In genomic region chr3:170852307-170852706, GRCh38 we compare ENCODE assay signal across 18 cellular contexts. TPM values are rescaled to one million over a fixed set of nuclear protein-coding genes. Genes with fewer than 3 reads are reported as not detected.
DNase-seq lines count a peak whose midpoint lies in the region; ATAC-seq, FAIRE-seq and TF ChIP-seq lines count a peak whose summit lies in the region.
"Had no signal": no experiment of that assay in that cellular context is flagged by ENCODE, and none has a peak within 500 bp of the region (broad histone marks: within the 10 kb centered on the region; RNA-seq: fewer than 3 reads in every experiment).

No MANE protein-coding gene starts in this region.

- CTCF ChIA-PET in HepG2 (lab: Yijun Ruan, JAX; ENCODE audit: low intra/inter-chr PET ratio, low total read pairs) = no interaction called here
- CTCF ChIA-PET in K562 (lab: Yijun Ruan, JAX; ENCODE audit: low intra/inter-chr PET ratio) = no interaction called here

- no peak overlapping the region for H3K9ac ChIP-seq in HepG2 (ENCODE audit: insufficient read depth, low read depth, low read length)
- no peak overlapping the region for H3K9ac ChIP-seq in K562 (ENCODE audit: insufficient read depth in 1 of 2, low read depth in 2 of 2, low read length in 2 of 2)
- H3K9ac ChIP-seq: BLaER1 had no signal

- H3K36me3 ChIP-seq in HepG2 (replicated peaks in 1 of 2; ENCODE audit: control insufficient read depth in 1 of 2, insufficient read depth in 2 of 2, low read length in 2 of 2) = no peaks in the 10 kb centered on the region
- no peaks in the 10 kb centered on the region for H3K36me3 ChIP-seq in right lobe of liver
- H3K36me3 ChIP-seq in K562 (ENCODE audit: control insufficient read depth, insufficient read depth, low read length) = no peaks in the 10 kb centered on the region
- H3K36me3 ChIP-seq: BLaER1 had no signal

- H3K4me1 ChIP-seq in HepG2 (ENCODE audit: insufficient read depth, low read length) (peaks cover 6% of the 10 kb centered on the region; the same call in 1 of the 2 replicates), right lobe of liver (peaks cover 0 to 6% (median 0%) of the 10 kb centered on the region in 4 donors), K562 (replicated peaks in 1 of 2; ENCODE audit: control insufficient read depth in 2 of 2, insufficient read depth in 2 of 2, low read length in 2 of 2) (no peaks in the 10 kb centered on the region)
- H3K4me1 ChIP-seq: BLaER1 had no signal

- H2AFZ ChIP-seq in HepG2 (ENCODE audit: low read length) (no peak overlapping the region), K562 (ENCODE audit: low read depth, low read length) (no peak overlapping the region)
- H2AFZ ChIP-seq: GM23338 had no signal

- no peak overlapping the region for H3K4me3 ChIP-seq in HepG2 (replicated peaks in 1 of 3; ENCODE audit: insufficient read depth in 1 of 3, low read depth in 2 of 3, low read length in 3 of 3)
- H3K4me3 ChIP-seq in right lobe of liver = no peak overlapping the region
- H3K4me3 ChIP-seq in K562 = no peak overlapping the region
- H3K4me3 ChIP-seq: BLaER1, GM23338 had no signal

- H3K9me1 ChIP-seq in K562 (ENCODE audit: control insufficient read depth, insufficient read depth, low read length) = no peaks in the 10 kb centered on the region

- H3K9me3 ChIP-seq in HepG2 (ENCODE audit: low read length) (no peaks in the 10 kb centered on the region), right lobe of liver (no peaks in the 10 kb centered on the region), K562 (replicated peaks; ENCODE audit: control insufficient read depth, insufficient read depth, low read depth, low read length) (no peaks in the 10 kb centered on the region)
- H3K9me3 ChIP-seq: BLaER1 had no signal

- TF ChIP-seq CTCF in HepG2 (CRISPR knock-in tag; IDR thresholded peaks at IDR 0.05) (no peak), right lobe of liver (IDR thresholded peaks at IDR 0.05) (no peak), K562 (IDR thresholded peaks at IDR 0.05 in 2 of 3, conservative IDR thresholded peaks at IDR 0.05 in 1 of 3; ENCODE audit: insufficient read depth in 2 of 3, low read depth in 1 of 3, low read length in 3 of 3) (no peak)

- BruUV-seq in HepG2 (replicated peaks; lab: Mats Ljungman, UMichigan) = no TSS peak
- no TSS peak for BruUV-seq in K562 (replicated peaks; lab: Mats Ljungman, UMichigan)

- FAIRE-seq in HepG2 (lab: Jason Lieb, UNC) (no peak), K562 (lab: Jason Lieb, UNC) (no peak)
- FAIRE-seq: HTR-8/SVneo had no signal

- TF ChIP-seq RAD21 in HepG2 (CRISPR knock-in tag; IDR thresholded peaks at IDR 0.05) (no peak), K562 (CRISPR knock-in tag; conservative IDR thresholded peaks at IDR 0.05 in 1 of 2, IDR thresholded peaks at IDR 0.05 in 1 of 2) (no peak)

- intact Hi-C loops in HepG2 (cut with micrococcal nuclease; ENCODE audit: unreplicated experiment) (no loop called here), right lobe of liver (cut with DNase I) (no loop called here), K562 (cut with micrococcal nuclease) (no loop called here)

- H3K4me2 ChIP-seq in HepG2 (ENCODE audit: low read depth, low read length) (no peak overlapping the region), K562 (ENCODE audit: insufficient read depth, low read length) (no peak overlapping the region)
- H3K4me2 ChIP-seq: BLaER1, GM23338 had no signal

- no peak for DNase-seq in HepG2 (ENCODE audit: low spot score)
- DNase-seq in right lobe of liver = no peak
- DNase-seq in K562 (ENCODE audit: extremely low read depth in 1 of 4, low spot score in 3 of 4) = no peak
- peak; percentile 62 for DNase-seq in left kidney (ENCODE audit: low read depth, low spot score)
- no peak for DNase-seq in stimulated activated CD4-positive, alpha-beta T cell treated with anti-CD3 and anti-CD28 coated beads, Interleukin-4, amount 100 ng/mL, for 24 hours
- no peak for DNase-seq in NOMO-1 treated with DMSO at 0.1 percent for 48 hours (lab: John Stamatoyannopoulos, UW; ENCODE audit: unreplicated experiment)
- no peak for DNase-seq in stimulated activated CD4-positive, alpha-beta T cell treated with anti-CD3 and anti-CD28 coated beads, Interleukin-1b, Interleukin-23, amount 100 ng/mL, for 48 hours
- DNase-seq: 8988T; CD4-positive, alpha-beta memory T cell; DMS153; DMS79; GF-D8; HCEC 1CT; HFFc6 had no signal

- POLR2A ChIA-PET in HepG2 (lab: Yijun Ruan, JAX) = interaction anchor here (1.0 kb wide), 1 partner anchor 17 kb away, joined by 5 read pairs; the partner anchor contains the start of gene RPL22L1
- POLR2A ChIA-PET in K562 (lab: Yijun Ruan, JAX) = interaction anchor here (1.4 to 7.0 kb wide), 3 partner anchors 10 to 17 kb away, joined by 4 to 43 read pairs (median 22); partner anchors contain the start of gene RPL22L1

- no peak for TF ChIP-seq EP300 in HepG2 (IDR thresholded peaks at IDR 0.05; ENCODE audit: low read depth in 2 of 2, low read length in 2 of 2)
- no peak for TF ChIP-seq EP300 in HepG2 (CRISPR knock-in tag; IDR thresholded peaks at IDR 0.05; ENCODE audit: borderline replicate concordance)
- TF ChIP-seq EP300 in K562 (IDR thresholded peaks at IDR 0.05; ENCODE audit: low read length) = no peak

- in situ Hi-C loops in HepG2 (cut with HindIII; ENCODE audit: extremely low pct_ligation_motif_present, low pct_unique_long_range_greater_than_20kb) = no loop called here
- in situ Hi-C loops in K562 (cut with MboI) = loop anchor here (5.0 kb wide), 1 partner anchor 40 kb away; no protein-coding TSS in a partner anchor

- 11% methylated on average over 4 of the region's 4 CpGs for WGBS in HepG2 (ENCODE audit: low lambda C conversion rate)
- 68% methylated on average over 3 of the region's 4 CpGs for WGBS in right lobe of liver (ENCODE audit: insufficient coverage, low coverage, low lambda C conversion rate, missing lambda C conversion rate)
- 30% methylated on average over 3 of the region's 4 CpGs for WGBS in K562 (ENCODE audit: insufficient coverage, low coverage, missing lambda C conversion rate)

- H3K27ac ChIP-seq in HepG2 (ENCODE audit: extremely low read length, insufficient read depth, low read length) (no peak overlapping the region), right lobe of liver (no peak overlapping the region), K562 (ENCODE audit: extremely low read depth, low read depth, low read length) (no peak overlapping the region)
- H3K27ac ChIP-seq: BLaER1 had no signal

- H3K27me3 ChIP-seq in HepG2 (ENCODE audit: control insufficient read depth in 1 of 2, insufficient read depth in 2 of 2, low read length in 2 of 2) = 0 out of 5 replicates have a peak, but pooled peaks cover 0 to 5% of the 10 kb centered on the region in 2 experiments
- H3K27me3 ChIP-seq in right lobe of liver = no peaks in the 10 kb centered on the region
- H3K27me3 ChIP-seq in K562 (ENCODE audit: control insufficient read depth in 2 of 2, insufficient read depth in 2 of 2, low read length in 2 of 2) = no peaks in the 10 kb centered on the region
- H3K27me3 ChIP-seq: BLaER1 had no signal

- ATAC-seq in HepG2 (no peak), right lobe of liver (no peak), K562 (no peak), HG03025 (IDR thresholded peaks at IDR 0.05; ENCODE audit: low FRiP score, unreplicated experiment) (no peak)
- ATAC-seq: GM23338 had no signal

- no peak for TF ChIP-seq POLR2A in HepG2 (IDR thresholded peaks at IDR 0.05; ENCODE audit: insufficient read depth in 1 of 2, low read depth in 2 of 2, low read length in 2 of 2)
- TF ChIP-seq POLR2A in right lobe of liver (IDR thresholded peaks at IDR 0.05) = no peak
- TF ChIP-seq POLR2A in K562 (conservative IDR thresholded peaks at IDR 0.05) = no peak

- H3K79me2 ChIP-seq in HepG2 (ENCODE audit: insufficient read depth, low read length) (no peaks in the 10 kb centered on the region), K562 (ENCODE audit: control insufficient read depth, insufficient read depth, low read length) (no peaks in the 10 kb centered on the region)

- H4K20me1 ChIP-seq in HepG2 (ENCODE audit: insufficient read depth, low read length) (no peaks in the 10 kb centered on the region), K562 (replicated peaks; ENCODE audit: control insufficient read depth, insufficient read depth, low read length) (no peaks in the 10 kb centered on the region)
- H4K20me1 ChIP-seq: BLaER1 had no signal

RNA-seq across cellular contexts. Expression of gene RPL22L1, which starts 17.7 kb away (rescaled TPM):
- total RNA-seq in HepG2 (2016; rRNA removed; fragmentation: Illumina TruSeq; extraction: Trizol) (150 and 152 TPM in 2 replicates), right lobe of liver (100 to 1,000 TPM in 2 of 6 experiments, 10 to 100 TPM in 3, 1 to 10 TPM in 1; 9.5 to 126 (median 31.1) TPM), K562 (2014; rRNA removed) (31.6 and 67.6 TPM in 2 replicates), K562 (2014; rRNA removed; fragmentation: Illumina TruSeq; extraction: Trizol) (139 and 156 TPM in 2 replicates), K562 (2015; rRNA removed; fragmentation: Illumina TruSeq; extraction: Trizol) (120 and 137 TPM in 2 replicates), K562 (2021) (53.9 and 64.7 TPM in 2 replicates)
- 116 and 134 TPM in 2 replicates for total RNA-seq in HepG2 (2016; cell fraction: cytosol; rRNA removed; fragmentation: Illumina TruSeq; extraction: Trizol; ENCODE audit: low read depth)
- 151 and 154 TPM in 2 replicates for total RNA-seq in HepG2 (2016; cell fraction: insoluble cytoplasmic fraction; rRNA removed; fragmentation: Illumina TruSeq; extraction: Trizol)
- 153 and 155 TPM in 2 replicates for total RNA-seq in HepG2 (2016; cell fraction: membrane; rRNA removed; fragmentation: Illumina TruSeq; extraction: Trizol)
- total RNA-seq in HepG2 (2016; cell fraction: nucleus; rRNA removed; fragmentation: Illumina TruSeq; extraction: Trizol) = 82.3 and 106 TPM in 2 replicates
- polyA plus RNA-seq in HepG2 (2011; rRNA removed) (42.7 and 44.1 TPM in 2 replicates), K562 (2011; rRNA removed) (64.5 and 98.3 TPM in 2 replicates), K562 (2014; fragmentation: Illumina TruSeq; extraction: Trizol) (84.4 and 99.0 TPM in 2 replicates), K562 (2014; fragmentation: Nextera tagmentation; extraction: Ambion mirVana) (100 to 1,000 TPM; 108 to 111 TPM), K562 (2014; rRNA removed) (141 and 198 TPM in 2 replicates)
- polyA plus RNA-seq in HepG2 (2011; cell fraction: cytosol; rRNA removed) = 23.0 and 50.4 TPM in 2 replicates
- 10.1 and 18.0 TPM in 2 replicates for polyA plus RNA-seq in HepG2 (2011; cell fraction: nucleus; rRNA removed)
- 109 and 125 TPM in 2 replicates for polyA plus RNA-seq in HepG2 (2012)
- 110 and 115 TPM in 2 replicates for polyA plus RNA-seq in HepG2 (2016; cell fraction: cytosol; fragmentation: Illumina TruSeq; extraction: Trizol; ENCODE audit: low read depth)
- 101 and 141 TPM in 2 replicates for polyA plus RNA-seq in HepG2 (2016; cell fraction: insoluble cytoplasmic fraction; fragmentation: Illumina TruSeq; extraction: Trizol; ENCODE audit: low read depth)
- 105 and 124 TPM in 2 replicates for polyA plus RNA-seq in HepG2 (2016; cell fraction: membrane; fragmentation: Illumina TruSeq; extraction: Trizol; ENCODE audit: low read depth)
- polyA plus RNA-seq in HepG2 (2016; cell fraction: nucleus; fragmentation: Illumina TruSeq; extraction: Trizol; ENCODE audit: insufficient read depth, low read depth) = 145 and 173 TPM in 2 replicates
- 1.2 and 4.4 TPM in 2 replicates for polyA minus RNA-seq in HepG2 (2011; rRNA and poly(A)+ RNA removed; ENCODE audit: low replicate concordance)
- 5.8 and 9.7 TPM in 2 replicates for polyA minus RNA-seq in HepG2 (2011; cell fraction: cytosol; rRNA and poly(A)+ RNA removed)
- 14.3 and 15.4 TPM in 2 replicates for polyA minus RNA-seq in HepG2 (2011; cell fraction: nucleus; rRNA and poly(A)+ RNA removed)
- total RNA-seq in K562 (2011; cell fraction: chromatin; rRNA removed; ENCODE audit: low replicate concordance) = 14.7 and 33.8 TPM in 2 replicates
- 13.4 and 13.8 TPM in 2 replicates for total RNA-seq in K562 (2011; cell fraction: nucleolus; rRNA removed)
- total RNA-seq in K562 (2011; cell fraction: nucleoplasm; rRNA removed) = 28.4 and 41.3 TPM in 2 replicates
- polyA plus RNA-seq in K562 (2011; cell fraction: cytosol; rRNA removed) = 10.8 and 27.7 TPM in 2 replicates
- 17.0 and 24.0 TPM in 2 replicates for polyA plus RNA-seq in K562 (2011; cell fraction: nucleus; rRNA removed)
- 60.5 and 95.5 TPM in 2 replicates for polyA plus RNA-seq in K562 (2012)
- 30.1 and 30.6 TPM in 2 replicates for polyA minus RNA-seq in K562 (2011; rRNA and poly(A)+ RNA removed)
- 5.5 and 30.3 TPM in 2 replicates for polyA minus RNA-seq in K562 (2011; cell fraction: cytosol; rRNA and poly(A)+ RNA removed)
- 14.9 and 22.3 TPM in 2 replicates for polyA minus RNA-seq in K562 (2011; cell fraction: nucleus; rRNA and poly(A)+ RNA removed)

RNA-seq across cellular contexts. Expression of gene EIF5A2, which starts 56.1 kb away (rescaled TPM):
- total RNA-seq in HepG2 (2016; rRNA removed; fragmentation: Illumina TruSeq; extraction: Trizol) (9.4 and 17.1 TPM in 2 replicates), right lobe of liver (1 to 10 TPM in 5 of 6 experiments, under 1 TPM in 1; 0.79 to 4.1 (median 2.5) TPM), K562 (2014; rRNA removed) (3.7 and 3.9 TPM in 2 replicates), K562 (2014; rRNA removed; fragmentation: Illumina TruSeq; extraction: Trizol) (15.9 and 23.5 TPM in 2 replicates), K562 (2015; rRNA removed; fragmentation: Illumina TruSeq; extraction: Trizol) (9.0 and 9.6 TPM in 2 replicates), K562 (2021) (18.2 and 21.0 TPM in 2 replicates)
- 4.8 and 6.7 TPM in 2 replicates for total RNA-seq in HepG2 (2016; cell fraction: cytosol; rRNA removed; fragmentation: Illumina TruSeq; extraction: Trizol; ENCODE audit: low read depth)
- 10.2 and 16.1 TPM in 2 replicates for total RNA-seq in HepG2 (2016; cell fraction: insoluble cytoplasmic fraction; rRNA removed; fragmentation: Illumina TruSeq; extraction: Trizol)
- 10.1 and 11.5 TPM in 2 replicates for total RNA-seq in HepG2 (2016; cell fraction: membrane; rRNA removed; fragmentation: Illumina TruSeq; extraction: Trizol)
- total RNA-seq in HepG2 (2016; cell fraction: nucleus; rRNA removed; fragmentation: Illumina TruSeq; extraction: Trizol) = 1.7 and 4.2 TPM in 2 replicates
- polyA plus RNA-seq in HepG2 (2011; rRNA removed) (3.5 and 4.7 TPM in 2 replicates), K562 (2011; rRNA removed) (10.7 and 17.6 TPM in 2 replicates), K562 (2014; fragmentation: Illumina TruSeq; extraction: Trizol) (13.9 and 15.6 TPM in 2 replicates), K562 (2014; fragmentation: Nextera tagmentation; extraction: Ambion mirVana) (10 to 100 TPM; 17.9 to 18.3 TPM), K562 (2014; rRNA removed) (9.5 and 10.8 TPM in 2 replicates)
- 2.7 and 2.9 TPM in 2 replicates for polyA plus RNA-seq in HepG2 (2011; cell fraction: cytosol; rRNA removed)
- 0.97 and 1.3 TPM in 2 replicates for polyA plus RNA-seq in HepG2 (2011; cell fraction: nucleus; rRNA removed)
- polyA plus RNA-seq in HepG2 (2012) = 3.9 and 4.9 TPM in 2 replicates
- polyA plus RNA-seq in HepG2 (2016; cell fraction: cytosol; fragmentation: Illumina TruSeq; extraction: Trizol; ENCODE audit: low read depth) = 6.6 and 7.3 TPM in 2 replicates
- polyA plus RNA-seq in HepG2 (2016; cell fraction: insoluble cytoplasmic fraction; fragmentation: Illumina TruSeq; extraction: Trizol; ENCODE audit: low read depth) = 11.9 and 12.3 TPM in 2 replicates
- polyA plus RNA-seq in HepG2 (2016; cell fraction: membrane; fragmentation: Illumina TruSeq; extraction: Trizol; ENCODE audit: low read depth) = 6.7 and 7.0 TPM in 2 replicates
- 7.2 and 8.5 TPM in 2 replicates for polyA plus RNA-seq in HepG2 (2016; cell fraction: nucleus; fragmentation: Illumina TruSeq; extraction: Trizol; ENCODE audit: insufficient read depth, low read depth)
- polyA minus RNA-seq in HepG2 (2011; rRNA and poly(A)+ RNA removed; ENCODE audit: low replicate concordance) = 4.2 and 9.9 TPM in 2 replicates
- 1.7 and 2.8 TPM in 2 replicates for polyA minus RNA-seq in HepG2 (2011; cell fraction: cytosol; rRNA and poly(A)+ RNA removed)
- 3.9 and 4.7 TPM in 2 replicates for polyA minus RNA-seq in HepG2 (2011; cell fraction: nucleus; rRNA and poly(A)+ RNA removed)
- 2.8 and 5.8 TPM in 2 replicates for total RNA-seq in K562 (2011; cell fraction: chromatin; rRNA removed; ENCODE audit: low replicate concordance)
- 1.8 TPM in 2 replicates for total RNA-seq in K562 (2011; cell fraction: nucleolus; rRNA removed)
- 2.3 and 6.8 TPM in 2 replicates for total RNA-seq in K562 (2011; cell fraction: nucleoplasm; rRNA removed)
- 2.7 and 2.8 TPM in 2 replicates for polyA plus RNA-seq in K562 (2011; cell fraction: cytosol; rRNA removed)
- polyA plus RNA-seq in K562 (2011; cell fraction: nucleus; rRNA removed) = 1.1 and 2.1 TPM in 2 replicates
- 12.8 and 15.1 TPM in 2 replicates for polyA plus RNA-seq in K562 (2012)
- polyA minus RNA-seq in K562 (2011; rRNA and poly(A)+ RNA removed) = 19.7 and 23.8 TPM in 2 replicates
- polyA minus RNA-seq in K562 (2011; cell fraction: cytosol; rRNA and poly(A)+ RNA removed) = 4.6 and 4.9 TPM in 2 replicates
- 1.5 and 2.7 TPM in 2 replicates for polyA minus RNA-seq in K562 (2011; cell fraction: nucleus; rRNA and poly(A)+ RNA removed)

Comparison
In these comparisons a context has a peak if more than half of its experiments do, and no peak if none do; other contexts are left out.
1. Of the 241 proteins assayed by ChIP-seq in both HepG2 and K562: peak only in HepG2: MNT; only in K562: TFE3; in both: none; in neither: 239.